Comparison of ENCODE assay signal across 20 cellular contexts in the genomic region with DNA sequence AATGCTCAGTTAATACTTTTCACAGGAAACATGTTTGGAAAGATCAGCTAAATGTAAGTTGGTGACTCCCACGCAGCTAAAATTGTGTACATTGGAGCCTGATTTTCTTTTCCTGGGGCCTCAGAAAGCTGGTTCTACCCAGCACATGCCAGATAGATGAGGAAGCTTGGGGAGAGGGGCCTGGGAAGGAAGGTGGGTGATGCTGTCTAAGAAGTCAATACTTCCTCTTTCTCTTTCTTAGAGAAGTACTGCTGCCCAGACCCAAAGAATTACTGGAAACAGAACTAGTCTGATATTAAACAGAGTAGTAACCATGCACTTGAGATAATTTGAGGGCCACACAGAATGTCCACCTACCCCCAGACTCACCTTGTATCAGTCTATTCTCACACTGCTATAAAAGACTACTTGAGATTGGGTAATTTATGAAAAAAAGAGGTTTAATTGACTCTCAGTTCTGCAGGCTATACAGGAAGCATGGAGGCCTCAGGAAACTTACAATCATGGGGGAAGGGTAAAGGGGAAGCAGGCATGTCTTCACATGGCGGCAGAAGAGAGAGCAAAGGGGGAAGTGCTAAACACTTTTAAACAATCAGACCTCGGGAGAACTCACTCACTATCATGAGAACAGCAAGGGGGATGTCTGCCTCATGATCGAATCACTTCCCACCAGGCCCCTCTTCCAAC.
A peak's percentile ranks its signal among the peaks of the same experiment; 100 is the strongest.
DNase-seq lines count a peak whose midpoint lies in the region; ATAC-seq and TF ChIP-seq lines count a peak whose summit lies in the region.
"Had no signal": no experiment of that assay in that cellular context is flagged by ENCODE, and none has a peak within 500 bp of the region (broad histone marks: within the 10 kb centered on the region; RNA-seq: fewer than 3 reads in every experiment).

No MANE protein-coding gene starts in this region.

- H3K4me2 ChIP-seq in GM23338: no peak overlapping the region

- no peak overlapping the region for H2AFZ ChIP-seq in GM23338

- no peak overlapping the region for H3K4me3 Mint-ChIP-seq in activated B cell treated with CpG ODN at 0.5 μM for 24 hours
- H3K4me3 Mint-ChIP-seq in GM23338: no peak overlapping the region
- no peak overlapping the region for H3K4me3 Mint-ChIP-seq in HFFc6
- H3K4me3 Mint-ChIP-seq: activated CD8-positive, alpha-beta memory T cell treated with anti-CD3 and anti-CD28 coated beads, Interleukin-2, amount 10 ng/mL, durations not matched to agents 7 days and 5 days; nephron progenitor cell had no signal

- no peaks in the 10 kb centered on the region for H4K20me1 ChIP-seq in GM23338 (replicated peaks; ENCODE audit: insufficient read depth)

- peak overlapping the region; percentile 75 for H3K27ac Mint-ChIP-seq in activated B cell treated with CpG ODN at 0.5 μM for 24 hours
- no peak overlapping the region for H3K27ac Mint-ChIP-seq in GM23338
- no peak overlapping the region for H3K27ac Mint-ChIP-seq in HFFc6
- H3K27ac Mint-ChIP-seq: activated CD8-positive, alpha-beta memory T cell treated with anti-CD3 and anti-CD28 coated beads, Interleukin-2, amount 10 ng/mL, durations not matched to agents 7 days and 5 days; nephron progenitor cell had no signal

- CTCF ChIA-PET in HEK293 (lab: Yijun Ruan, JAX): no interaction called here
- CTCF ChIA-PET in activated B cell treated with CpG ODN at 0.5 μM for 24 hours (lab: Charles Lee): no interaction called here

- H3K4me3 ChIP-seq in HEK293 (ENCODE audit: low read depth, low read length) (no peak overlapping the region), GM23338 (no peak overlapping the region)
- H3K4me3 ChIP-seq: cardiac muscle cell, esophagus squamous epithelium, thoracic aorta had no signal

- POLR2A ChIA-PET in HEK293 (lab: Yijun Ruan, JAX) (no interaction called here), activated B cell treated with CpG ODN at 0.5 μM for 24 hours (lab: Charles Lee) (no interaction called here)

- no peaks in the 10 kb centered on the region for H3K27me3 Mint-ChIP-seq in activated B cell treated with CpG ODN at 0.5 μM for 24 hours
- peaks cover 2% of the 10 kb centered on the region for H3K27me3 Mint-ChIP-seq in GM23338 (ENCODE audit: insufficient read depth, low read depth, poor library complexity)
- no peaks in the 10 kb centered on the region; the same call in 1 of the 2 replicates for H3K27me3 Mint-ChIP-seq in HFFc6 (ENCODE audit: insufficient read depth)

- H3K9me3 ChIP-seq in HEK293 (ENCODE audit: control insufficient read depth, insufficient read depth, low read depth, low read length): no peaks in the 10 kb centered on the region
- H3K9me3 ChIP-seq: esophagus squamous epithelium, thoracic aorta had no signal

- TF ChIP-seq CTCF in HEK293 (tag by site-specific recombination; IDR thresholded peaks at IDR 0.05) (no peak), activated B cell treated with CpG ODN at 0.5 μM for 24 hours (IDR thresholded peaks at IDR 0.05) (no peak), GM23338 (conservative IDR thresholded peaks at IDR 0.05; ENCODE audit: low read depth in 2 of 2) (no peak), HFFc6 (IDR thresholded peaks at IDR 0.05) (no peak)

- no peaks in the 10 kb centered on the region for H3K4me1 ChIP-seq in HEK293 (ENCODE audit: control insufficient read depth, insufficient read depth, low read length)
- no peaks in the 10 kb centered on the region for H3K4me1 ChIP-seq in GM23338 (ENCODE audit: insufficient read depth)

- intact Hi-C loops in activated B cell treated with CpG ODN at 0.5 μM for 24 hours (cut with micrococcal nuclease): no loop called here

- peaks cover 8% of the 10 kb centered on the region for H3K36me3 Mint-ChIP-seq in activated B cell treated with CpG ODN at 0.5 μM for 24 hours (ENCODE audit: low read depth)
- H3K36me3 Mint-ChIP-seq in GM23338 (ENCODE audit: low read depth): no peaks in the 10 kb centered on the region
- H3K36me3 Mint-ChIP-seq in HFFc6 (ENCODE audit: low read depth): peaks cover 52% of the 10 kb centered on the region
- H3K36me3 Mint-ChIP-seq: activated CD8-positive, alpha-beta memory T cell treated with anti-CD3 and anti-CD28 coated beads, Interleukin-2, amount 10 ng/mL, durations not matched to agents 7 days and 5 days had no signal

- H3K9me2 ChIP-seq in GM23338 (ENCODE audit: insufficient read depth): no peaks in the 10 kb centered on the region

- H3K4me1 Mint-ChIP-seq in activated B cell treated with CpG ODN at 0.5 μM for 24 hours (peaks cover 26% of the 10 kb centered on the region), GM23338 (no peaks in the 10 kb centered on the region), HFFc6 (ENCODE audit: low read depth) (peaks cover 31% of the 10 kb centered on the region)
- H3K4me1 Mint-ChIP-seq: activated CD8-positive, alpha-beta memory T cell treated with anti-CD3 and anti-CD28 coated beads, Interleukin-2, amount 10 ng/mL, durations not matched to agents 7 days and 5 days had no signal

- H3K79me2 ChIP-seq in GM23338 (replicated peaks; ENCODE audit: insufficient read depth): no peaks in the 10 kb centered on the region

- H3K27ac ChIP-seq in HEK293 (ENCODE audit: extremely low read depth, low read depth, low read length) (no peak overlapping the region), GM23338 (ENCODE audit: low read depth) (no peak overlapping the region)
- H3K27ac ChIP-seq: cardiac muscle cell, esophagus squamous epithelium, thoracic aorta had no signal

- no peaks in the 10 kb centered on the region for H3K36me3 ChIP-seq in HEK293 (ENCODE audit: control insufficient read depth in 2 of 2, insufficient read depth in 1 of 2, low read length in 2 of 2)
- H3K36me3 ChIP-seq in GM23338 (ENCODE audit: insufficient read depth): no peaks in the 10 kb centered on the region
- H3K36me3 ChIP-seq: cardiac muscle cell, esophagus squamous epithelium, thoracic aorta had no signal

- H3F3A ChIP-seq in GM23338 (replicated peaks; ENCODE audit: low read depth): no peaks in the 10 kb centered on the region

- H3K27me3 ChIP-seq in GM23338 (ENCODE audit: insufficient read depth): no peaks in the 10 kb centered on the region
- H3K27me3 ChIP-seq: cardiac muscle cell, esophagus squamous epithelium had no signal

- H3K9me3 Mint-ChIP-seq in activated B cell treated with CpG ODN at 0.5 μM for 24 hours (peaks cover 31% of the 10 kb centered on the region), GM23338 (peaks cover 3% of the 10 kb centered on the region; the same call in 1 of the 3 replicates), HFFc6 (peaks cover 20% of the 10 kb centered on the region)

- DNase-seq in NOMO-1 treated with dmso at 0.1 percent for 144 hours (lab: John Stamatoyannopoulos, UW; ENCODE audit: unreplicated experiment) (peak; percentile 59), activated B cell treated with CpG ODN at 0.5 μM for 24 hours (no peak), putamen (ENCODE audit: low spot score) (peak; percentile 14), GM23338 (ENCODE audit: low spot score) (no peak), HFFc6 (no peak), NCI-H526 (lab: John Stamatoyannopoulos, UW) (no peak)
- DNase-seq: activated CD4-positive, CD25-positive, alpha-beta regulatory T cell treated with anti-CD3 and anti-CD28 coated beads, Interleukin-2, amount 50 U/mL, for 72 hours; activated CD8-positive, alpha-beta memory T cell treated with anti-CD3 and anti-CD28 coated beads, Interleukin-2, amount 10 ng/mL, durations not matched to agents 7 days and 5 days; activated gamma-delta T cell; effector CD4-positive, alpha-beta T cell; esophagus squamous epithelium; mesenchymal stem cell; NCI-H446; nephron progenitor cell; Right ventricle myocardium superior; T-helper 2 cell had no signal

- peak; percentile 58 for ATAC-seq in activated B cell treated with CpG ODN at 0.5 μM for 24 hours (ENCODE audit: low read depth)
- no peak for ATAC-seq in GM21447 (IDR thresholded peaks at IDR 0.05; ENCODE audit: unreplicated experiment)
- ATAC-seq in GM23338: no peak
- ATAC-seq: activated CD8-positive, alpha-beta memory T cell treated with anti-CD3 and anti-CD28 coated beads, Interleukin-2, amount 10 ng/mL, durations not matched to agents 7 days and 5 days had no signal

TF ChIP-seq in HEK293, 187 proteins besides CTCF, POLR2A, EP300 and RAD21:
- TF ChIP-seq ZNF664 (tag by site-specific recombination; IDR thresholded peaks at IDR 0.05) (peak; percentile 23; the same call in 1 of the 2 replicates), ZNF621 (tag by site-specific recombination; IDR thresholded peaks at IDR 0.05) (no peak)

TF ChIP-seq in GM23338, 12 proteins besides CTCF, POLR2A, EP300 and RAD21 (continues in another document):
- TF ChIP-seq CREB1 (CRISPR knock-in tag; IDR thresholded peaks at IDR 0.05; ENCODE audit: low read depth) (no peak), ETS1 (IDR thresholded peaks at IDR 0.05) (no peak), POLR2AphosphoS5 (IDR thresholded peaks at IDR 0.05; ENCODE audit: low read depth) (no peak), JUNB (IDR thresholded peaks at IDR 0.05; ENCODE audit: unreplicated experiment) (no peak), ZNF331 (CRISPR knock-in tag; IDR thresholded peaks at IDR 0.05; ENCODE audit: low read depth) (no peak)

Comparison
In these comparisons a context has a peak if more than half of its experiments do, and no peak if none do; other contexts are left out.
1. DNase-seq: peak in NOMO-1 treated with dmso at 0.1 percent for 144 hours (single experiment) and putamen (single experiment); none in activated B cell treated with CpG ODN at 0.5 μM for 24 hours (single experiment), GM23338 (single experiment), HFFc6 (single experiment) and NCI-H526 (0 of 2).